Comparison of ENCODE assay signal across 20 cellular contexts in the genomic region with DNA sequence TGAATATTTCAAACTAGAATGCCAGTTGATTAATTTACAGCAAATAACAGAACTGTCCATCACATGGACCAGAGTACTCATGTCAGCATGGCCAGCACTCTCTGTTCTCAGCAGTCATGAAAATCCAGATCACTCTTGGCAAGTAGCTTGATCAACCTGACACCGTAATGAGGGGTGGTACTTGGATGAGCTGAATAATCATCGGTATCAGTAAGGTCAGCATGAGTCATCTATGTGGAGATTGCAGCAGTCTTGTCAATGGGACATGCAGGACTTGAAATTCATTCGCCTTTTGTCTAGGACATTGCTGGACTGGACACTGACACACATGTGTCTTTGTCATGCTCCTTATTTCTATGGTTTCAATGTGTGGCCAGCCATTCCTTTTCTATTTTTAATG. TPM values are rescaled to one million over a fixed set of nuclear protein-coding genes. Genes with fewer than 3 reads are reported as not detected.
DNase-seq lines count a peak whose midpoint lies in the region; ATAC-seq and TF ChIP-seq lines count a peak whose summit lies in the region.
"Had no signal": no experiment of that assay in that cellular context is flagged by ENCODE, and none has a peak within 500 bp of the region (broad histone marks: within the 10 kb centered on the region; RNA-seq: fewer than 3 reads in every experiment).

No MANE protein-coding gene starts in this region.

- H3K9me3 Mint-ChIP-seq in activated naive CD4-positive, alpha-beta T cell treated with anti-CD3 and anti-CD28 coated beads, Interleukin-2, amount 50 U/mL, for 72 hours: peaks cover 19 to 23% of the 10 kb centered on the region in 2 donors

- no peak for TF ChIP-seq CTCF in epithelial cell of esophagus (IDR thresholded peaks at IDR 0.05; ENCODE audit: insufficient read depth, low read depth, low read length, missing control alignments)

- no peak overlapping the region for H3K27ac Mint-ChIP-seq in activated naive CD4-positive, alpha-beta T cell treated with anti-CD3 and anti-CD28 coated beads, Interleukin-2, amount 50 U/mL, for 72 hours
- H3K27ac Mint-ChIP-seq: CD14-positive monocyte, T-cell had no signal

- no peak for ATAC-seq in activated naive CD4-positive, alpha-beta T cell treated with anti-CD3 and anti-CD28 coated beads, Interleukin-2, amount 50 U/mL, for 72 hours
- ATAC-seq: T-cell had no signal

- H3K36me3 Mint-ChIP-seq in activated naive CD4-positive, alpha-beta T cell treated with anti-CD3 and anti-CD28 coated beads, Interleukin-2, amount 50 U/mL, for 72 hours: peaks cover 13 to 19% of the 10 kb centered on the region in 2 donors
- H3K36me3 Mint-ChIP-seq: CD14-positive monocyte, T-cell had no signal

- peak; percentile 14 for DNase-seq in EL
- DNase-seq in M059J (ENCODE audit: low read depth): peak; percentile 10
- peak; percentile 5 for DNase-seq in epithelial cell of esophagus (ENCODE audit: low read depth)
- peak; percentile 36 for DNase-seq in myocyte (ENCODE audit: low read depth)
- DNase-seq in dermis blood vessel endothelial cell: no peak
- no peak for DNase-seq in GM19238 (ENCODE audit: insufficient read length, low spot score)
- DNase-seq in activated naive CD4-positive, alpha-beta T cell treated with anti-CD3 and anti-CD28 coated beads, Interleukin-2, amount 50 U/mL, for 72 hours (ENCODE audit: low spot score in 2 of 2): no peak
- DNase-seq: DMS79, GM23248, HCEC 1CT, Kasumi-1, NCI-H1092 treated with DMSO at 0.1 percent for 48 hours, NCI-H1436 treated with DMSO at 0.1 percent for 48 hours, NCI-H1930, NCI-H226, NCI-H510A treated with DMSO at 0.1 percent for 48 hours, NCI-H748 treated with DMSO at 0.1 percent for 48 hours, SJCRH30, T-cell had no signal

- H3K4me3 ChIP-seq in epithelial cell of esophagus (ENCODE audit: low read length): no peak overlapping the region
- H3K4me3 ChIP-seq: GM23248, SJCRH30 had no signal

RNA-seq across cellular contexts. Expression of a gene that starts 57.2 kb away (rescaled TPM):
- 4.2 and 7.7 TPM in 2 replicates for total RNA-seq in M059J (2014; rRNA removed; shearing (Covaris generic))
- total RNA-seq in myocyte: 21.2 and 32.6 TPM in 2 replicates
- polyA plus RNA-seq in myocyte (2012): 47.1 TPM
- total RNA-seq in dermis blood vessel endothelial cell: 6.0 and 15.8 TPM in 2 replicates
- not detected for total RNA-seq in activated naive CD4-positive, alpha-beta T cell treated with anti-CD3 and anti-CD28 coated beads, Interleukin-2, amount 50 U/mL, for 72 hours
- polyA plus RNA-seq: CD14-positive monocyte had no signal

Comparison
In these comparisons a context has a peak if more than half of its experiments do, and no peak if none do; other contexts are left out.
1. DNase-seq: peak in EL (single experiment), M059J (single experiment), epithelial cell of esophagus (single experiment) and myocyte (single experiment); none in dermis blood vessel endothelial cell (single experiment), GM19238 (single experiment) and activated naive CD4-positive, alpha-beta T cell treated with anti-CD3 and anti-CD28 coated beads, Interleukin-2, amount 50 U/mL, for 72 hours (0 of 2).